ENCODE assay signal across 11 cellular contexts in the genomic region with DNA sequence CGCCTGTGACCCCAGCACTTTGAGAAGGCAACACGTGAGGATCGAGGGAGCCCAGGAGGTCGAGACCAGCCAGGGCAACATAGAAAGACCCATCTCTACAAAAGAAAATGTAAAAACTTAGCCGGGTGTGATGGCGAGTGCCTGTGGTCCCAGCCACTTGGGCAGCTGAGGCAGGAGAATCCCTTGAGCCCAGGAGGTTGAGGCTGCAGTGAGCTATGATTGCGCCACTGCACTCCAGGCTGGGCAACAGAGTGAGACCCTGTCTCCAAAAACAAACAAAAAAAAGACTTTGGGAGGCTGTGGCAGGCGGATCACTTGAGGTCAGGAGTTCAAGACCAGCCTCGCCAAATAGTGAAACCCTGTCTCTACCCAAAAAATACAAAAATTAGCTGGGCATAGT. TPM values are rescaled to one million over a fixed set of nuclear protein-coding genes. Genes with fewer than 3 reads are reported as not detected.
"Had no signal": no experiment of that assay in that cellular context is flagged by ENCODE, and none has a peak within 500 bp of the region (broad histone marks: within the 10 kb centered on the region; RNA-seq: fewer than 3 reads in every experiment).

No MANE protein-coding gene starts in this region.

RNA-seq across cellular contexts. Expression of a gene that starts 40.4 kb away (rescaled TPM):
- total RNA-seq: gastrocnemius medialis, left cardiac atrium, liver, prostate gland, thoracic aorta, upper lobe of right lung had no signal
- polyA plus RNA-seq: liver had no signal

RNA-seq across cellular contexts. Expression of a gene that starts 42.6 kb away (rescaled TPM):
- total RNA-seq: activated CD4-positive, alpha-beta memory T cell treated with anti-CD3 and anti-CD28 coated beads for 36 hours; activated naive CD8-positive, alpha-beta T cell treated with anti-CD3 and anti-CD28 coated beads for 36 hours; colonic mucosa; esophagus squamous epithelium; gastrocnemius medialis; upper lobe of right lung had no signal
- polyA plus RNA-seq: liver, spleen had no signal
